ENCODE assay signal across 12 cellular contexts in the genomic region with DNA sequence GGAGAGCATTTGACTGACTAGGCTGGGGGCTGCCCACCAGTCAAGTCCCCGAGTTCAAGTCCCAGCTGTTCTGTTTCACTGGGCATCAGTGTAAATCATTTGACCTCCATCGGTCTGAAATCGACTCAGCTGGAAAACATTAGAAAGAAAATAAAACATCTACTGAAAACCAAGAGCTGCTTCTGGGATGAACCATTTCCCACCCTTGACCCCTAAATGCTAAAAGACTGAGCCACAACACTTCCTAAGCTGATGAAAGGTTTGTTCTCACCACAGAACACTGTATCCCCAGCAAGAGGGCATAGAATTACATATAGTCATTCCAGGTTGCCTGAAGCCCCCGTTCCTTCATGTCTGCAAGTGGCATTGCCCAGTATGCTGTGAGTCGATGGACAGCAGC.
DNase-seq lines count a peak whose midpoint lies in the region; ATAC-seq and TF ChIP-seq lines count a peak whose summit lies in the region.
"Had no signal": no experiment of that assay in that cellular context is flagged by ENCODE, and none has a peak within 500 bp of the region (broad histone marks: within the 10 kb centered on the region; RNA-seq: fewer than 3 reads in every experiment).

No MANE protein-coding gene starts in this region.

- intact Hi-C loops in OCI-LY7 (cut with micrococcal nuclease; ENCODE audit: unreplicated experiment) = loop anchor here (5.0 kb wide), 2 partner anchors 112 to 237 kb away; partner anchors contain the start of gene TAB2

- DNase-seq in AG04449 (ENCODE audit: low read depth, low spot score) (peak; percentile 61), HFF-Myc (ENCODE audit: extremely low read depth, low read depth) (peak; percentile 39), osteoblast (ENCODE audit: insufficient read length, low spot score, missing footprints) (peak; percentile 25), foreskin melanocyte (no peak), OCI-LY7 (ENCODE audit: low spot score) (no peak), LoVo (ENCODE audit: low spot score) (no peak)
- DNase-seq: CD8-positive, alpha-beta memory T cell; effector memory CD8-positive, alpha-beta T cell; NCI-H187 had no signal

- no peaks in the 10 kb centered on the region for H3K27me3 ChIP-seq in osteoblast (ENCODE audit: insufficient read depth, low read length)

- POLR2A ChIA-PET in AG04449 (lab: Yijun Ruan, JAX) (interaction anchor here (1.1 to 1.9 kb wide), 2 partner anchors 15 to 48 kb away, joined by 4 to 12 read pairs; no protein-coding TSS in a partner anchor), OCI-LY7 (lab: Charles Lee) (interaction anchor here (0.5 to 1.4 kb wide), 5 partner anchors 9 to 336 kb away, joined by 3 read pairs; no protein-coding TSS in a partner anchor)

- H2AFZ ChIP-seq in osteoblast (ENCODE audit: low read length) (peak overlapping the region; percentile 40), OCI-LY7 (ENCODE audit: low read length) (no peak overlapping the region)

- no TSS peak for BruUV-seq in OCI-LY7 (replicated peaks; lab: Mats Ljungman, UMichigan)

- H3K36me3 ChIP-seq in osteoblast (ENCODE audit: insufficient read depth, low read length) (no peaks in the 10 kb centered on the region), OCI-LY7 (ENCODE audit: insufficient read depth, low read length) (no peaks in the 10 kb centered on the region)

- H3K4me1 ChIP-seq in osteoblast (ENCODE audit: insufficient read depth, low read length) (peaks cover 42% of the 10 kb centered on the region), OCI-LY7 (ENCODE audit: insufficient read depth, low read length, poor library complexity, severe bottlenecking) (no peaks in the 10 kb centered on the region)

- H3K9me2 ChIP-seq in OCI-LY7 (ENCODE audit: insufficient read depth, low read length) = no peaks in the 10 kb centered on the region

- peak overlapping the region; percentile 68 for H3K4me2 ChIP-seq in osteoblast (ENCODE audit: insufficient read depth, low read length)
- H3K4me2 ChIP-seq in OCI-LY7 (ENCODE audit: low read length) = no peak overlapping the region

- H4K20me1 ChIP-seq in osteoblast (ENCODE audit: insufficient read depth, low read length) (no peaks in the 10 kb centered on the region), OCI-LY7 (ENCODE audit: insufficient read depth, low read length) (no peaks in the 10 kb centered on the region)

- ATAC-seq in GM19395 (IDR thresholded peaks at IDR 0.05; ENCODE audit: unreplicated experiment) = no peak
- ATAC-seq: effector memory CD8-positive, alpha-beta T cell had no signal

- H3K9me3 ChIP-seq in osteoblast (ENCODE audit: low read depth, low read length) (no peaks in the 10 kb centered on the region), OCI-LY7 (ENCODE audit: low read length) (no peaks in the 10 kb centered on the region)

- H3K27ac ChIP-seq in cingulate gyrus (ENCODE audit: low read depth, low read length) (peak overlapping the region; percentile 62), osteoblast (ENCODE audit: low read depth, low read length) (peak overlapping the region; percentile 86), OCI-LY7 (ENCODE audit: low read depth, low read length, poor library complexity, severe bottlenecking) (no peak overlapping the region)

- H3K79me2 ChIP-seq in osteoblast (ENCODE audit: insufficient read depth, low read length) = no peaks in the 10 kb centered on the region
- no peaks in the 10 kb centered on the region for H3K79me2 ChIP-seq in OCI-LY7 (ENCODE audit: insufficient read depth, low read depth, low read length)

- CTCF ChIA-PET in AG04449 (lab: Yijun Ruan, JAX) = interaction anchor here (0.6 to 2.6 kb wide), 14 partner anchors 9 to 437 kb away, joined by 3 to 25 read pairs (median 4); no protein-coding TSS in a partner anchor
- CTCF ChIA-PET in OCI-LY7 (lab: Charles Lee; ENCODE audit: unreplicated experiment) = interaction anchor here (1.1 to 1.4 kb wide), 2 partner anchors 110 to 351 kb away, joined by 3 to 7 read pairs; no protein-coding TSS in a partner anchor

- H3K4me3 ChIP-seq in AG04449 (ENCODE audit: low read depth, low read length) (no peak overlapping the region), HFF-Myc (replicated peaks; ENCODE audit: low read depth, low read length) (no peak overlapping the region), osteoblast (ENCODE audit: insufficient read depth, low read length) (no peak overlapping the region), OCI-LY7 (ENCODE audit: low read depth, low read length, poor library complexity, severe bottlenecking) (no peak overlapping the region)
- H3K4me3 ChIP-seq: GM12878 had no signal

- no peak for TF ChIP-seq CTCF in AG04449 (IDR thresholded peaks at IDR 0.05; ENCODE audit: insufficient read depth, low read length, missing control alignments)
- TF ChIP-seq CTCF in HFF-Myc (IDR thresholded peaks at IDR 0.05; ENCODE audit: low read depth, low read length, missing control alignments) = no peak
- TF ChIP-seq CTCF in osteoblast (IDR thresholded peaks at IDR 0.05; ENCODE audit: extremely low read depth, low read depth, low read length) = no peak
- no peak for TF ChIP-seq CTCF in OCI-LY7 (conservative IDR thresholded peaks at IDR 0.05; ENCODE audit: low read length)

Comparison
In these comparisons a context has a peak if more than half of its experiments do, and no peak if none do; other contexts are left out.
1. DNase-seq: peak in AG04449 (single experiment), HFF-Myc (single experiment) and osteoblast (single experiment); none in foreskin melanocyte (single experiment), OCI-LY7 (single experiment) and LoVo (single experiment).